8 cellular contexts compared by ENCODE assay signal in the genomic region with DNA sequence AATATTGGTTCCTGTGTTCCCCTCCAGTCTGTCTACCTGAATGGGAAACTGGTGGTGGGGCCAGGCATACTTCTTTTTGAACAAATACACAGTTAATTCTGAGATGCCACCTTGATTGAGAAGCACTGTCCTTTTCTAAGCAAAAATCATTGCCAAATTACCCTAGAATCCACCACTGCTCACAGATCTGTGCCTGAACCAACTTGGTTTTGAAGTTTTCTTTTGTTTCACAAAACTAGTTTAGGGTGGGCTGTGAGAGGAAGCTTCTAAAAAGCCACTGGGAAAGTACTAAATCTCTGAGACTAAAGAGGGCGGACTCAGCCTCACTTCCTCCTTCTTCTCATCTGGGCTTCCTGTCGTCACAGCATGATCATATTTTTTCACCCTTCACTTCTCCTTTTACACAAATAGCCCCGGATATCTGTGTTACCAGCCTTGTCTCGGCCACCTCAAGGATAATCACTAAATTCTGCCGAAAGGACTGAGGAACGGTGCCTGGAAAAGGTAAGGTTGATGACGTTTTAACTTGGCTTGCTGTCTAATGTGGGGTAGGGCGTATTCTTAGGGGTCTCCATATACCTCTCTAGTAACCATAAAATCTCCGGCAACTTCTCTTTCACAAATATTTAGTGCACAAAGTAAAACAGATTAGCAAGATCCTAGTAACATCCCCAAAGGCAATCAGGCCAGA. TPM values are rescaled to one million over a fixed set of nuclear protein-coding genes. Genes with fewer than 3 reads are reported as not detected.
DNase-seq lines count a peak whose midpoint lies in the region; ATAC-seq and TF ChIP-seq lines count a peak whose summit lies in the region.

A gene with protein sequence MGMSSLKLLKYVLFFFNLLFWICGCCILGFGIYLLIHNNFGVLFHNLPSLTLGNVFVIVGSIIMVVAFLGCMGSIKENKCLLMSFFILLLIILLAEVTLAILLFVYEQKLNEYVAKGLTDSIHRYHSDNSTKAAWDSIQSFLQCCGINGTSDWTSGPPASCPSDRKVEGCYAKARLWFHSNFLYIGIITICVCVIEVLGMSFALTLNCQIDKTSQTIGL (plus strand): TSS at position 404 of the 691 bp plus-strand sequence. CDS start 18,261 bp downstream, outside the sequence.

- H3K27ac Mint-ChIP-seq in CD14-positive monocyte: peak within 1 kb of the TSS; percentile 99 to 100 (median 100)

- ATAC-seq in GM19395 (IDR thresholded peaks at IDR 0.05; ENCODE audit: unreplicated experiment): peak; percentile 57
- peak; percentile 49 for ATAC-seq in HG03460 (IDR thresholded peaks at IDR 0.05; ENCODE audit: unreplicated experiment)
- ATAC-seq in left ventricle myocardium superior: peak; percentile 69

- peaks cover 0 to 5% (median 0%) of the 10 kb centered on the region in 7 donors for H3K9me3 Mint-ChIP-seq in CD14-positive monocyte

- H3K36me3 ChIP-seq in testis (ENCODE audit: low read depth, missing control alignments): no peaks in the 10 kb centered on the region

- intact Hi-C loops in CD14-positive monocyte (cut with micrococcal nuclease): loop anchor here (2.0 to 10.0 kb wide), 3 partner anchors 90 to 238 kb away; partner anchors contain the start of gene LRIF1 (in 2 of the 2)
- intact Hi-C loops in left ventricle myocardium superior (cut with micrococcal nuclease): no loop called here
- intact Hi-C loops in testis (cut with DNase I; ENCODE audit: low total_unique reads): no loop called here

- WGBS in testis, 2 donors: 70% methylated on average over 9 of the region's 9 CpGs

- H3K4me1 Mint-ChIP-seq in CD14-positive monocyte: peaks cover 52% of the 10 kb centered on the region

- DNase-seq in CD14-positive monocyte (ENCODE audit: low spot score) (peak; percentile 86), left ventricle myocardium superior (no peak), testis (no peak), NCI-H146 treated with DMSO at 0.1 percent for 48 hours (lab: John Stamatoyannopoulos, UW; ENCODE audit: unreplicated experiment) (no peak), HuH-7.5 (ENCODE audit: low spot score) (no peak)
- peak; percentile 14 to 30 for DNase-seq in activated CD4-positive, alpha-beta T cell treated with anti-CD3 and anti-CD28 coated beads, Interleukin-2, amount 50 U/mL, for 4 hours

- TF ChIP-seq POLR2A in testis (IDR thresholded peaks at IDR 0.05): no peak

- no peaks in the 10 kb centered on the region for H3K27me3 ChIP-seq in testis

- H3K9me3 ChIP-seq in testis: no peaks in the 10 kb centered on the region

- H3K27me3 Mint-ChIP-seq in CD14-positive monocyte (ENCODE audit: low read depth in 3 of 3): peaks cover 0 to 2% (median 0%) of the 10 kb centered on the region in 3 donors

- H3K36me3 Mint-ChIP-seq in CD14-positive monocyte: peaks cover 21 to 23% of the 10 kb centered on the region in 2 donors

- H3K4me3 Mint-ChIP-seq in CD14-positive monocyte: peak within 1 kb of the TSS; percentile 94 to 99

- H3K27ac ChIP-seq in testis: peak within 1 kb of the TSS; percentile 22 to 36

- H3K4me3 ChIP-seq in testis: peak within 1 kb of the TSS; percentile 3 to 20

- no peaks in the 10 kb centered on the region for H3K4me1 ChIP-seq in testis

- TF ChIP-seq CTCF in CD14-positive monocyte (IDR thresholded peaks at IDR 0.05): no peak
- no peak for TF ChIP-seq CTCF in testis (IDR thresholded peaks at IDR 0.05)

RNA-seq across cellular contexts. Expression of the gene that starts here (rescaled TPM):
- polyA plus RNA-seq in CD14-positive monocyte (1,000 to 10,000 TPM; 1,107 to 1,222 TPM), testis (ENCODE audit: insufficient read depth, low read depth, low replicate concordance) (22.4 TPM)
- total RNA-seq in left ventricle myocardium superior (13.2 TPM), testis (1 to 10 TPM; 2.0 to 9.5 TPM)

Comparison
In these comparisons a context has a peak if more than half of its experiments do, and no peak if none do; other contexts are left out.
1. RNA of the gene that starts here (polyA plus RNA-seq): 1,107 to 1,222 TPM in CD14-positive monocyte; 22.4 TPM in testis (single experiment); every median in the first group is over 10 times any median in the second.
2. DNase-seq: peak in CD14-positive monocyte (single experiment) and activated CD4-positive, alpha-beta T cell treated with anti-CD3 and anti-CD28 coated beads, Interleukin-2, amount 50 U/mL, for 4 hours (2 of 2); none in left ventricle myocardium superior (single experiment), testis (single experiment), NCI-H146 treated with DMSO at 0.1 percent for 48 hours (single experiment) and HuH-7.5 (single experiment).
3. intact Hi-C loops: an anchor here in CD14-positive monocyte (2.0 to 10.0 kb wide); none called in left ventricle myocardium superior and testis.
4. Peak in every context shown above with its lines, with median percentiles within 50 percentile points of each other: ATAC-seq.